Comparison of ENCODE assay signal across 35 cellular contexts in genomic region chr6:50330347-50330746, GRCh38.
"Had no signal": no experiment of that assay in that cellular context is flagged by ENCODE, and none has a peak within 500 bp of the region (broad histone marks: within the 10 kb centered on the region; RNA-seq: fewer than 3 reads in every experiment).

No MANE protein-coding gene starts in this region.

- DNase-seq: Kasumi-1, MG63, MM.1S, MV-4-11, NCI-H1048, NCI-H1092, NCI-H1092 treated with DMSO at 0.1 percent for 48 hours, NCI-H1105, NCI-H1105 treated with DMSO at 0.1 percent for 48 hours, NCI-H1417, NCI-H1417 treated with DMSO at 0.1 percent for 48 hours, NCI-H1436, NCI-H1436 treated with DMSO at 0.1 percent for 48 hours, NCI-H146, NCI-H1694, NCI-H1694 treated with DMSO at 0.1 percent for 48 hours, NCI-H187, NCI-H187 treated with DMSO at 0.1 percent for 48 hours, NCI-H1930, NCI-H2029, NCI-H2029 treated with DMSO at 0.1 percent for 48 hours, NCI-H2081, NCI-H2081 treated with DMSO at 0.1 percent for 48 hours, NCI-H2107, NCI-H2171, NCI-H2171 treated with DMSO at 0.1 percent for 48 hours, NCI-H2227 treated with DMSO at 0.1 percent for 48 hours, NCI-H226, NCI-H345, NCI-H446, NCI-H446 treated with DMSO at 0.1 percent for 48 hours, NCI-H510A, NCI-H510A treated with DMSO at 0.1 percent for 48 hours, NCI-H524, NCI-H524 treated with DMSO at 0.1 percent for 48 hours had no signal

- H3K36me3 ChIP-seq: MG63 had no signal

- H3K27me3 ChIP-seq: MG63 had no signal

- H3K9me3 ChIP-seq: MG63 had no signal

- H3K4me3 ChIP-seq: MG63 had no signal
